8 cellular contexts compared by ENCODE assay signal in genomic region chr11:83157755-83158473, GRCh38. TPM values are rescaled to one million over a fixed set of nuclear protein-coding genes. Genes with fewer than 3 reads are reported as not detected.
DNase-seq lines count a peak whose midpoint lies in the region; ATAC-seq and TF ChIP-seq lines count a peak whose summit lies in the region.

No MANE protein-coding gene starts in this region.

- H3K4me3 ChIP-seq in HL-60 (replicated peaks; ENCODE audit: insufficient read depth, low read length): peak overlapping the region; percentile 76
- peak overlapping the region; percentile 93 for H3K4me3 ChIP-seq in fibroblast of villous mesenchyme (ENCODE audit: low read depth, low read length)
- H3K4me3 ChIP-seq in neural cell (ENCODE audit: low read length): peak overlapping the region; percentile 92
- H3K4me3 ChIP-seq in thymus (ENCODE audit: low read length): peak overlapping the region; percentile 80

- TF ChIP-seq EP300 in neural cell (conservative IDR thresholded peaks at IDR 0.05; ENCODE audit: poor library complexity, severe bottlenecking): no peak

- 0% methylated on average over 14 of the region's 14 CpGs for WGBS in thymus

- peak overlapping the region; percentile 99 for H3K9ac ChIP-seq in neural cell (ENCODE audit: low read length)

- no peaks in the 10 kb centered on the region for H3K9me2 ChIP-seq in neural cell (ENCODE audit: insufficient read depth, low read length)

- H3K27me3 ChIP-seq in HL-60 (ENCODE audit: insufficient read depth, poor library complexity, severe bottlenecking): no peaks in the 10 kb centered on the region
- H3K27me3 ChIP-seq in neural cell (ENCODE audit: insufficient read depth, low read depth, low read length): no peaks in the 10 kb centered on the region
- no peaks in the 10 kb centered on the region for H3K27me3 ChIP-seq in thymus (ENCODE audit: control insufficient read depth, insufficient read depth)

- TF ChIP-seq CTCF in C4-2B (conservative IDR thresholded peaks at IDR 0.05) (no peak), HL-60 (IDR thresholded peaks at IDR 0.05; ENCODE audit: insufficient read depth, low read length) (no peak), fibroblast of villous mesenchyme (IDR thresholded peaks at IDR 0.05; ENCODE audit: insufficient read depth, low read depth, low read length) (no peak), neural cell (IDR thresholded peaks at IDR 0.05; ENCODE audit: poor library complexity, severe bottlenecking) (no peak)

- H3K9me3 ChIP-seq in neural cell (ENCODE audit: low read length) (no peaks in the 10 kb centered on the region), thymus (ENCODE audit: control insufficient read depth) (peaks cover 2% of the 10 kb centered on the region)

- no peaks in the 10 kb centered on the region for H3K4me1 ChIP-seq in thymus (ENCODE audit: control insufficient read depth, insufficient read depth, low read length)

- peaks cover 57% of the 10 kb centered on the region for H3K79me2 ChIP-seq in neural cell (replicated peaks; ENCODE audit: insufficient read depth, low read length)

- H2AFZ ChIP-seq in neural cell (ENCODE audit: low read depth, low read length): peak overlapping the region; percentile 78

- no peaks in the 10 kb centered on the region for H3F3A ChIP-seq in neural cell (ENCODE audit: insufficient read depth, low read length, poor library complexity, severe bottlenecking)

- no peak for ATAC-seq in GM19324 (IDR thresholded peaks at IDR 0.05; ENCODE audit: low FRiP score, unreplicated experiment)

- H3K36me3 ChIP-seq in neural cell (ENCODE audit: insufficient read depth, low read length) (no peaks in the 10 kb centered on the region), thymus (ENCODE audit: control insufficient read depth, insufficient read depth) (no peaks in the 10 kb centered on the region)

- peak; percentile 71 to 82 for DNase-seq in HL-60 (ENCODE audit: low read depth in 1 of 2, low spot score in 1 of 2)
- DNase-seq in RKO (ENCODE audit: low spot score): peak; percentile 79
- DNase-seq in activated effector memory CD4-positive, alpha-beta T cell treated with Interleukin-2 at 50 U/mL for 16 hours: peak; percentile 39
- DNase-seq in fibroblast of villous mesenchyme (ENCODE audit: low read depth): peak; percentile 60

- H3K27ac ChIP-seq in C4-2B: peak overlapping the region; percentile 98
- peak overlapping the region; percentile 99 for H3K27ac ChIP-seq in HL-60 (replicated peaks)
- H3K27ac ChIP-seq in neural cell (ENCODE audit: low read length): peak overlapping the region; percentile 99
- H3K27ac ChIP-seq in thymus (ENCODE audit: low read depth): peak overlapping the region; percentile 100

- peak overlapping the region; percentile 69 for H3K4me2 ChIP-seq in neural cell (ENCODE audit: low read length)

- TF ChIP-seq RAD21 in neural cell (conservative IDR thresholded peaks at IDR 0.05): no peak

- H4K20me1 ChIP-seq in neural cell (ENCODE audit: insufficient read depth): peaks cover 10% of the 10 kb centered on the region

TF ChIP-seq in neural cell, 6 proteins besides CTCF, POLR2A, EP300 and RAD21:
- TF ChIP-seq EZH2 (IDR thresholded peaks at IDR 0.05; ENCODE audit: borderline replicate concordance, insufficient read depth, low read length, poor library complexity, severe bottlenecking): no peak
- no peak for TF ChIP-seq TAF1 (IDR thresholded peaks at IDR 0.05; ENCODE audit: low read depth)
- TF ChIP-seq, protein P1, sequence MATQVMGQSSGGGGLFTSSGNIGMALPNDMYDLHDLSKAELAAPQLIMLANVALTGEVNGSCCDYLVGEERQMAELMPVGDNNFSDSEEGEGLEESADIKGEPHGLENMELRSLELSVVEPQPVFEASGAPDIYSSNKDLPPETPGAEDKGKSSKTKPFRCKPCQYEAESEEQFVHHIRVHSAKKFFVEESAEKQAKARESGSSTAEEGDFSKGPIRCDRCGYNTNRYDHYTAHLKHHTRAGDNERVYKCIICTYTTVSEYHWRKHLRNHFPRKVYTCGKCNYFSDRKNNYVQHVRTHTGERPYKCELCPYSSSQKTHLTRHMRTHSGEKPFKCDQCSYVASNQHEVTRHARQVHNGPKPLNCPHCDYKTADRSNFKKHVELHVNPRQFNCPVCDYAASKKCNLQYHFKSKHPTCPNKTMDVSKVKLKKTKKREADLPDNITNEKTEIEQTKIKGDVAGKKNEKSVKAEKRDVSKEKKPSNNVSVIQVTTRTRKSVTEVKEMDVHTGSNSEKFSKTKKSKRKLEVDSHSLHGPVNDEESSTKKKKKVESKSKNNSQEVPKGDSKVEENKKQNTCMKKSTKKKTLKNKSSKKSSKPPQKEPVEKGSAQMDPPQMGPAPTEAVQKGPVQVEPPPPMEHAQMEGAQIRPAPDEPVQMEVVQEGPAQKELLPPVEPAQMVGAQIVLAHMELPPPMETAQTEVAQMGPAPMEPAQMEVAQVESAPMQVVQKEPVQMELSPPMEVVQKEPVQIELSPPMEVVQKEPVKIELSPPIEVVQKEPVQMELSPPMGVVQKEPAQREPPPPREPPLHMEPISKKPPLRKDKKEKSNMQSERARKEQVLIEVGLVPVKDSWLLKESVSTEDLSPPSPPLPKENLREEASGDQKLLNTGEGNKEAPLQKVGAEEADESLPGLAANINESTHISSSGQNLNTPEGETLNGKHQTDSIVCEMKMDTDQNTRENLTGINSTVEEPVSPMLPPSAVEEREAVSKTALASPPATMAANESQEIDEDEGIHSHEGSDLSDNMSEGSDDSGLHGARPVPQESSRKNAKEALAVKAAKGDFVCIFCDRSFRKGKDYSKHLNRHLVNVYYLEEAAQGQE (IDR thresholded peaks at IDR 0.05; ENCODE audit: borderline replicate concordance): no peak
- TF ChIP-seq POLR2AphosphoS5 (IDR thresholded peaks at IDR 0.05): no peak
- no peak for TF ChIP-seq SMC3 (conservative IDR thresholded peaks at IDR 0.05; ENCODE audit: poor library complexity)
- TF ChIP-seq MXI1 (conservative IDR thresholded peaks at IDR 0.05; ENCODE audit: poor library complexity, severe bottlenecking): peak; percentile 78

RNA-seq across cellular contexts. Expression of gene PCF11, which starts 1.0 kb away (rescaled TPM):
- 30.9 and 46.2 TPM in 2 replicates for total RNA-seq in fibroblast of villous mesenchyme
- polyA plus RNA-seq in neural cell: 81.7 and 82.4 TPM in 2 replicates
- 141 and 171 TPM in 2 replicates for polyA minus RNA-seq in neural cell
- polyA plus RNA-seq in thymus: 62.8 TPM

RNA-seq across cellular contexts. Expression of gene ANKRD42, which starts 35.6 kb away (rescaled TPM):
- 6.4 and 11.2 TPM in 2 replicates for total RNA-seq in fibroblast of villous mesenchyme
- polyA plus RNA-seq in neural cell (11.5 and 16.1 TPM in 2 replicates), thymus (5.7 TPM)
- polyA minus RNA-seq in neural cell: 20.8 and 22.4 TPM in 2 replicates
